13 cellular contexts compared by ENCODE assay signal in the genomic region with DNA sequence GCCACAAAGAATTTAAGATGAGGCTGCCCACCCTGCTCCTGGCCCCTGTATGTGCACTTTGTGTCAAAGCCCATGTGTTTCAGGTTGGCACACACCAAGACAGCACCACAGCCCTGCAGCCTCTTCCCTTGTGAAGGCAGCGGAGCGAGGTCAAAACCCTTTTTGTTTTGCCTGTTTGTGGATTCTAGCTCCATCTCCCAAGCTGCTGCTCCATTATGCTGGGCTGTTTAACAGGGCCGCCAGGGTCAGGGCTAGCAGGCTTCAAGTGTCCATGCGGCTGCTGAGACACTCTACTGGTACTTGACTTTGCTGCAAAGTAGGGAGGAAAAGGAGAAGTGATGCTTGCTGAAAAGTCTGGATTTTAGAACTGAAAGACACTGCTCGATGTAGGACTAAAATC.
A peak's percentile ranks its signal among the peaks of the same experiment; 100 is the strongest.
DNase-seq lines count a peak whose midpoint lies in the region; ATAC-seq and TF ChIP-seq lines count a peak whose summit lies in the region.
"Had no signal": no experiment of that assay in that cellular context is flagged by ENCODE, and none has a peak within 500 bp of the region (broad histone marks: within the 10 kb centered on the region; RNA-seq: fewer than 3 reads in every experiment).

No MANE protein-coding gene starts in this region.

- ATAC-seq in activated CD4-positive, CD25-positive, alpha-beta regulatory T cell treated with anti-CD3 and anti-CD28 coated beads, Interleukin-2, amount 50 U/mL, for 24 hours: no peak
- ATAC-seq in GM19023 (IDR thresholded peaks at IDR 0.05; ENCODE audit: unreplicated experiment): no peak
- ATAC-seq: gastrocnemius medialis; naive thymus-derived CD4-positive, alpha-beta T cell had no signal

- DNase-seq in NCI-H1105 treated with DMSO at 0.1 percent for 48 hours (lab: John Stamatoyannopoulos, UW): peak; percentile 27
- peak; percentile 64 to 77 for DNase-seq in NCI-H446 (lab: John Stamatoyannopoulos, UW)
- peak; percentile 53 for DNase-seq in ecto neural progenitor cell (ENCODE audit: low spot score)
- peak; percentile 91 for DNase-seq in pons (ENCODE audit: low spot score)
- no peak for DNase-seq in AML-193 (lab: John Stamatoyannopoulos, UW)
- DNase-seq in erythroblast (lab: John Stamatoyannopoulos, UW): no peak
- DNase-seq: activated T-cell treated with anti-CD3 and anti-CD28 coated beads, Interleukin-2, amount 50 U/mL, for 1 hour; effector memory CD4-positive, alpha-beta T cell; gastrocnemius medialis; MM.1S; naive thymus-derived CD4-positive, alpha-beta T cell had no signal

- no peak for TF ChIP-seq POLR2A in erythroblast (IDR thresholded peaks at IDR 0.05; ENCODE audit: low read length)

Comparison
In these comparisons a context has a peak if more than half of its experiments do, and no peak if none do; other contexts are left out.
1. DNase-seq: peak in NCI-H1105 treated with DMSO at 0.1 percent for 48 hours (single experiment), NCI-H446 (2 of 2), ecto neural progenitor cell (single experiment) and pons (single experiment); none in AML-193 (0 of 2) and erythroblast (0 of 2).